In genomic region chr2:15952451-15953142, GRCh38 we compare ENCODE assay signal across 40 cellular contexts. TPM values are rescaled to one million over a fixed set of nuclear protein-coding genes. Genes with fewer than 3 reads are reported as not detected.
"Had no signal": no experiment of that assay in that cellular context is flagged by ENCODE, and none has a peak within 500 bp of the region (broad histone marks: within the 10 kb centered on the region; RNA-seq: fewer than 3 reads in every experiment).

No MANE protein-coding gene starts in this region.

- H3K27me3 ChIP-seq: ascending aorta, cardiac muscle cell had no signal

- H3K36me3 Mint-ChIP-seq: activated CD8-positive, alpha-beta memory T cell treated with anti-CD3 and anti-CD28 coated beads, Interleukin-2, amount 10 ng/mL, durations not matched to agents 7 days and 5 days; activated naive CD4-positive, alpha-beta T cell treated with anti-CD3 and anti-CD28 coated beads, Interleukin-2, amount 10 ng/mL, durations not matched to agents 7 days and 5 days; activated naive CD4-positive, alpha-beta T cell treated with anti-CD3 and anti-CD28 coated beads, Interleukin-2, amount 50 U/mL, for 24 hours; activated naive CD8-positive, alpha-beta T cell; activated naive CD8-positive, alpha-beta T cell treated with anti-CD3 and anti-CD28 coated beads, Interleukin-2, amount 10 ng/mL, durations not matched to agents 7 days and 5 days had no signal

- FAIRE-seq: bronchial epithelial cell, TTC549 had no signal

- H3K36me3 ChIP-seq: ascending aorta, cardiac muscle cell had no signal

- H3K4me1 Mint-ChIP-seq: activated CD4-positive, alpha-beta memory T cell treated with anti-CD3 and anti-CD28 coated beads, Interleukin-2, amount 10 ng/mL, durations not matched to agents 7 days and 5 days; activated CD4-positive, alpha-beta T cell treated with anti-CD3 and anti-CD28 coated beads for 36 hours; activated CD4-positive, alpha-beta T cell treated with anti-CD3 and anti-CD28 coated beads, Interleukin-2, amount 10 ng/mL, durations not matched to agents 7 days and 5 days; activated CD8-positive, alpha-beta memory T cell treated with anti-CD3 and anti-CD28 coated beads, Interleukin-2, amount 10 ng/mL, durations not matched to agents 7 days and 5 days; activated naive CD4-positive, alpha-beta T cell treated with anti-CD3 and anti-CD28 coated beads, Interleukin-2, amount 10 ng/mL, durations not matched to agents 7 days and 5 days; activated naive CD4-positive, alpha-beta T cell treated with anti-CD3 and anti-CD28 coated beads, Interleukin-2, amount 50 U/mL, for 24 hours; activated naive CD8-positive, alpha-beta T cell treated with anti-CD3 and anti-CD28 coated beads, Interleukin-2, amount 10 ng/mL, durations not matched to agents 7 days and 5 days; activated naive CD8-positive, alpha-beta T cell treated with anti-CD3 and anti-CD28 coated beads, Interleukin-2, amount 50 U/mL, for 24 hours; brain; central memory CD8-positive, alpha-beta T cell had no signal

- H3K9me3 ChIP-seq: ascending aorta had no signal

- H3K4me1 ChIP-seq: ascending aorta had no signal

- ATAC-seq: activated CD4-positive, alpha-beta T cell treated with anti-CD3 and anti-CD28 coated beads for 36 hours; activated CD4-positive, CD25-positive, alpha-beta regulatory T cell treated with anti-CD3 and anti-CD28 coated beads, Interleukin-2, amount 50 U/mL, for 24 hours; activated CD8-positive, alpha-beta memory T cell treated with anti-CD3 and anti-CD28 coated beads, Interleukin-2, amount 10 ng/mL, durations not matched to agents 7 days and 5 days; activated CD8-positive, alpha-beta T cell treated with anti-CD3 and anti-CD28 coated beads, Interleukin-2, amount 10 ng/mL, durations not matched to agents 7 days and 5 days; activated naive CD8-positive, alpha-beta T cell treated with anti-CD3 and anti-CD28 coated beads, Interleukin-2, amount 50 U/mL, for 24 hours; WTC11 had no signal

- H3K27me3 Mint-ChIP-seq: activated CD4-positive, alpha-beta memory T cell treated with anti-CD3 and anti-CD28 coated beads, Interleukin-2, amount 10 ng/mL, durations not matched to agents 7 days and 5 days; activated CD4-positive, alpha-beta T cell treated with anti-CD3 and anti-CD28 coated beads for 36 hours; activated CD4-positive, alpha-beta T cell treated with anti-CD3 and anti-CD28 coated beads, Interleukin-2, amount 10 ng/mL, durations not matched to agents 7 days and 5 days; activated CD8-positive, alpha-beta memory T cell treated with anti-CD3 and anti-CD28 coated beads, Interleukin-2, amount 10 ng/mL, durations not matched to agents 7 days and 5 days; activated naive CD4-positive, alpha-beta T cell treated with anti-CD3 and anti-CD28 coated beads, Interleukin-2, amount 50 U/mL, for 24 hours; activated naive CD8-positive, alpha-beta T cell; brain had no signal

- H3K9me3 Mint-ChIP-seq: activated CD4-positive, alpha-beta memory T cell treated with anti-CD3 and anti-CD28 coated beads, Interleukin-2, amount 10 ng/mL, durations not matched to agents 7 days and 5 days; activated CD4-positive, alpha-beta T cell treated with anti-CD3 and anti-CD28 coated beads, Interleukin-2, amount 10 ng/mL, durations not matched to agents 7 days and 5 days; activated naive CD4-positive, alpha-beta T cell treated with anti-CD3 and anti-CD28 coated beads, Interleukin-2, amount 10 ng/mL, durations not matched to agents 7 days and 5 days; activated naive CD4-positive, alpha-beta T cell treated with anti-CD3 and anti-CD28 coated beads, Interleukin-2, amount 50 U/mL, for 24 hours; activated naive CD8-positive, alpha-beta T cell treated with anti-CD3 and anti-CD28 coated beads, Interleukin-2, amount 10 ng/mL, durations not matched to agents 7 days and 5 days; activated naive CD8-positive, alpha-beta T cell treated with anti-CD3 and anti-CD28 coated beads, Interleukin-2, amount 50 U/mL, for 24 hours; activated T-cell treated with anti-CD3 and anti-CD28 coated beads, Interleukin-2, amount 50 U/mL, for 24 hours; activated T-helper 2 cell treated with anti-CD3 and anti-CD28 coated beads, Interferon-gamma antibody, Interleukin-2, Interleukin-4, amounts not matched to agents 10 μg/mL and 5 μg/mL and 100 μg/mL, durations not matched to agents 14 hours and 24 hours and 36 hours; brain; central memory CD8-positive, alpha-beta T cell; T-helper 1 cell treated with Interleukin-12 subunit alpha and Interleukin-12 subunit beta and Interleukin-4 antibody, amounts not matched to agents 30 μg/mL and 1 μg/mL, for 36 hours; T-helper 2 cell treated with Interferon-gamma antibody and Interleukin-4, amounts not matched to agents 5 μg/mL and 100 μg/mL, for 36 hours; WTC11 had no signal

- H3K27ac Mint-ChIP-seq: activated CD4-positive, alpha-beta memory T cell treated with anti-CD3 and anti-CD28 coated beads, Interleukin-2, amount 10 ng/mL, durations not matched to agents 7 days and 5 days; activated CD4-positive, alpha-beta T cell treated with anti-CD3 and anti-CD28 coated beads for 36 hours; activated CD4-positive, alpha-beta T cell treated with anti-CD3 and anti-CD28 coated beads, Interleukin-2, amount 10 ng/mL, durations not matched to agents 7 days and 5 days; activated CD8-positive, alpha-beta memory T cell treated with anti-CD3 and anti-CD28 coated beads, Interleukin-2, amount 10 ng/mL, durations not matched to agents 7 days and 5 days; activated CD8-positive, alpha-beta T cell treated with anti-CD3 and anti-CD28 coated beads, Interleukin-2, amount 10 ng/mL, durations not matched to agents 7 days and 5 days; activated naive CD4-positive, alpha-beta T cell treated with anti-CD3 and anti-CD28 coated beads, Interleukin-2, amount 10 ng/mL, durations not matched to agents 7 days and 5 days; activated naive CD4-positive, alpha-beta T cell treated with anti-CD3 and anti-CD28 coated beads, Interleukin-2, amount 50 U/mL, for 24 hours; activated naive CD8-positive, alpha-beta T cell; activated naive CD8-positive, alpha-beta T cell treated with anti-CD3 and anti-CD28 coated beads, Interleukin-2, amount 10 ng/mL, durations not matched to agents 7 days and 5 days; activated naive CD8-positive, alpha-beta T cell treated with anti-CD3 and anti-CD28 coated beads, Interleukin-2, amount 50 U/mL, for 24 hours; activated T-cell treated with anti-CD3 and anti-CD28 coated beads, Interleukin-2, amount 50 U/mL, for 24 hours; activated T-helper 2 cell treated with anti-CD3 and anti-CD28 coated beads, Interferon-gamma antibody, Interleukin-2, Interleukin-4, amounts not matched to agents 10 μg/mL and 5 μg/mL and 100 μg/mL, durations not matched to agents 14 hours and 24 hours and 36 hours; T-helper 1 cell treated with Interleukin-12 subunit alpha and Interleukin-12 subunit beta and Interleukin-4 antibody, amounts not matched to agents 30 μg/mL and 1 μg/mL, for 36 hours; T-helper 2 cell treated with Interferon-gamma antibody and Interleukin-4, amounts not matched to agents 5 μg/mL and 100 μg/mL, for 36 hours; WTC11 had no signal

- H3K27ac ChIP-seq: ascending aorta, cardiac muscle cell, VCaP had no signal

- DNase-seq: activated CD4-positive, alpha-beta memory T cell treated with anti-CD3 and anti-CD28 coated beads, Interleukin-2, amount 10 ng/mL, durations not matched to agents 7 days and 5 days; activated CD4-positive, alpha-beta T cell treated with anti-CD3 and anti-CD28 coated beads for 1 hour; activated CD4-positive, alpha-beta T cell treated with anti-CD3 and anti-CD28 coated beads for 36 hours; activated CD4-positive, alpha-beta T cell treated with anti-CD3 and anti-CD28 coated beads for 48 hours; activated CD4-positive, alpha-beta T cell treated with anti-CD3 and anti-CD28 coated beads, Interleukin-2, amount 10 ng/mL, durations not matched to agents 7 days and 5 days; activated CD4-positive, alpha-beta T cell treated with anti-CD3 and anti-CD28 coated beads, Interleukin-2, amount 50 U/mL, for 48 hours; activated CD4-positive, CD25-positive, alpha-beta regulatory T cell; activated CD8-positive, alpha-beta memory T cell treated with anti-CD3 and anti-CD28 coated beads for 24 hours; activated CD8-positive, alpha-beta memory T cell treated with anti-CD3 and anti-CD28 coated beads, Interleukin-2, amount 10 ng/mL, durations not matched to agents 7 days and 5 days; activated CD8-positive, alpha-beta memory T cell treated with anti-CD3 and anti-CD28 coated beads, Interleukin-2, amount 50 U/mL, for 48 hours; activated CD8-positive, alpha-beta T cell treated with anti-CD3 and anti-CD28 coated beads, Interleukin-2, amount 10 ng/mL, durations not matched to agents 7 days and 5 days; activated effector memory CD4-positive, alpha-beta T cell treated with Interleukin-2 at 50 U/mL for 16 hours; activated gamma-delta T cell; activated naive CD4-positive, alpha-beta T cell treated with anti-CD3 and anti-CD28 coated beads, Interleukin-2, amount 10 ng/mL, durations not matched to agents 7 days and 5 days; activated naive CD4-positive, alpha-beta T cell treated with Interleukin-2 at 50 U/mL for 16 hours; activated naive CD8-positive, alpha-beta T cell treated with anti-CD3 and anti-CD28 coated beads, Interleukin-2, amount 10 ng/mL, durations not matched to agents 7 days and 5 days; activated naive CD8-positive, alpha-beta T cell treated with anti-CD3 and anti-CD28 coated beads, Interleukin-2, amount 50 U/mL, for 24 hours; activated T-cell treated with anti-CD3 and anti-CD28 coated beads, Interleukin-2, amount 50 U/mL, for 24 hours; activated T-cell treated with anti-CD3 and anti-CD28 coated beads, Interleukin-2, amount 50 U/mL, for 48 hours; amygdala; anterior cingulate cortex; caudate nucleus; cerebellar nuclear complex; T-helper 1 cell; T-helper 2 cell; T-helper 9 cell had no signal

- H3K4me3 Mint-ChIP-seq: activated CD4-positive, alpha-beta memory T cell treated with anti-CD3 and anti-CD28 coated beads, Interleukin-2, amount 10 ng/mL, durations not matched to agents 7 days and 5 days; activated CD4-positive, alpha-beta T cell treated with anti-CD3 and anti-CD28 coated beads for 36 hours; activated CD4-positive, alpha-beta T cell treated with anti-CD3 and anti-CD28 coated beads, Interleukin-2, amount 10 ng/mL, durations not matched to agents 7 days and 5 days; activated CD8-positive, alpha-beta memory T cell treated with anti-CD3 and anti-CD28 coated beads, Interleukin-2, amount 10 ng/mL, durations not matched to agents 7 days and 5 days; activated CD8-positive, alpha-beta T cell treated with anti-CD3 and anti-CD28 coated beads, Interleukin-2, amount 10 ng/mL, durations not matched to agents 7 days and 5 days; activated naive CD4-positive, alpha-beta T cell treated with anti-CD3 and anti-CD28 coated beads, Interleukin-2, amount 10 ng/mL, durations not matched to agents 7 days and 5 days; activated naive CD4-positive, alpha-beta T cell treated with anti-CD3 and anti-CD28 coated beads, Interleukin-2, amount 50 U/mL, for 24 hours; activated naive CD8-positive, alpha-beta T cell; activated naive CD8-positive, alpha-beta T cell treated with anti-CD3 and anti-CD28 coated beads, Interleukin-2, amount 10 ng/mL, durations not matched to agents 7 days and 5 days; activated naive CD8-positive, alpha-beta T cell treated with anti-CD3 and anti-CD28 coated beads, Interleukin-2, amount 50 U/mL, for 24 hours; activated T-cell treated with anti-CD3 and anti-CD28 coated beads, Interleukin-2, amount 50 U/mL, for 24 hours; central memory CD8-positive, alpha-beta T cell; T-helper 1 cell treated with Interleukin-12 subunit alpha and Interleukin-12 subunit beta and Interleukin-4 antibody, amounts not matched to agents 30 μg/mL and 1 μg/mL, for 36 hours; T-helper 2 cell treated with Interferon-gamma antibody and Interleukin-4, amounts not matched to agents 5 μg/mL and 100 μg/mL, for 36 hours; WTC11 had no signal

- H3K4me3 ChIP-seq: ascending aorta, cardiac muscle cell had no signal

RNA-seq across cellular contexts. Expression of gene MYCN, which starts 12.2 kb away (rescaled TPM):
- total RNA-seq: activated CD4-positive, alpha-beta memory T cell treated with anti-CD3 and anti-CD28 coated beads, Interleukin-2, amount 10 ng/mL, durations not matched to agents 7 days and 5 days; activated CD4-positive, alpha-beta T cell treated with anti-CD3 and anti-CD28 coated beads, Interleukin-2, amount 10 ng/mL, durations not matched to agents 7 days and 5 days; activated CD8-positive, alpha-beta memory T cell treated with anti-CD3 and anti-CD28 coated beads, Interleukin-2, amount 10 ng/mL, durations not matched to agents 7 days and 5 days; activated CD8-positive, alpha-beta T cell treated with anti-CD3 and anti-CD28 coated beads, Interleukin-2, amount 10 ng/mL, durations not matched to agents 7 days and 5 days; activated naive CD8-positive, alpha-beta T cell treated with anti-CD3 and anti-CD28 coated beads, Interleukin-2, amount 10 ng/mL, durations not matched to agents 7 days and 5 days; activated T-helper 2 cell treated with anti-CD3 and anti-CD28 coated beads, Interferon-gamma antibody, Interleukin-2, Interleukin-4, amounts not matched to agents 10 μg/mL and 5 μg/mL and 100 μg/mL, durations not matched to agents 14 hours and 24 hours and 36 hours; ascending aorta; bronchial epithelial cell had no signal
